ENCODE assay signal across 33 cellular contexts in genomic region chr12:6816598-6816997, GRCh38.
"Had no signal": no experiment of that assay in that cellular context is flagged by ENCODE, and none has a peak within 500 bp of the region (broad histone marks: within the 10 kb centered on the region; RNA-seq: fewer than 3 reads in every experiment).

No MANE protein-coding gene starts in this region.

- H3K27ac Mint-ChIP-seq: activated CD8-positive, alpha-beta T cell treated with anti-CD3 and anti-CD28 coated beads for 36 hours; activated naive CD8-positive, alpha-beta T cell treated with anti-CD3 and anti-CD28 coated beads for 36 hours; natural killer cell treated with Interleukin-12 subunit alpha and Interleukin-12 subunit beta and Interleukin-15 and Interleukin-18, amount 100 ng/mL, for 72 hours; stimulated activated naive CD8-positive, alpha-beta T cell treated with anti-CD3 and anti-CD28 coated beads, Interleukin-15, Interleukin-2, amounts not matched to agents 100 ng/mL and 50 ng/mL, for 24 hours had no signal

- H3K27ac ChIP-seq: adrenal gland, body of pancreas, cardiac muscle cell, colonic mucosa, dorsolateral prefrontal cortex, left lung, lower lobe of right lung, pancreas, prostate gland, skin epidermis, thoracic aorta, uterus, VCaP had no signal

- H3K4me3 ChIP-seq: adrenal gland, body of pancreas, cardiac muscle cell, colonic mucosa, dorsolateral prefrontal cortex, left lung, lower lobe of right lung, pancreas, prostate gland, skin epidermis, thoracic aorta, uterus had no signal

- H3K36me3 ChIP-seq: adrenal gland, cardiac muscle cell, colonic mucosa, pancreas, prostate gland, thoracic aorta, uterus had no signal

- H3K4me3 Mint-ChIP-seq: activated CD8-positive, alpha-beta T cell treated with anti-CD3 and anti-CD28 coated beads for 36 hours; activated naive CD8-positive, alpha-beta T cell treated with anti-CD3 and anti-CD28 coated beads for 36 hours; activated T-cell treated with anti-CD3 and anti-CD28 coated beads, Interleukin-2, amount 50 U/mL, for 4 hours; natural killer cell treated with Interleukin-12 subunit alpha and Interleukin-12 subunit beta and Interleukin-15 and Interleukin-18, amount 100 ng/mL, for 72 hours; stimulated activated naive CD8-positive, alpha-beta T cell treated with anti-CD3 and anti-CD28 coated beads, Interleukin-15, Interleukin-2, amounts not matched to agents 100 ng/mL and 50 ng/mL, for 24 hours had no signal

- H3K9me3 ChIP-seq: adrenal gland, body of pancreas, colonic mucosa, left lung, lower lobe of right lung, pancreas, prostate gland, thoracic aorta, uterus had no signal

- H3K4me1 ChIP-seq: colonic mucosa, lower lobe of right lung, pancreas, prostate gland, uterus had no signal

- H3K9me3 Mint-ChIP-seq: activated CD8-positive, alpha-beta T cell treated with anti-CD3 and anti-CD28 coated beads for 36 hours; activated naive CD8-positive, alpha-beta T cell treated with anti-CD3 and anti-CD28 coated beads for 36 hours; activated T-cell treated with anti-CD3 and anti-CD28 coated beads, Interleukin-2, amount 50 U/mL, for 4 hours; natural killer cell treated with Interleukin-12 subunit alpha and Interleukin-12 subunit beta and Interleukin-15 and Interleukin-18, amount 100 ng/mL, for 72 hours; stimulated activated naive CD8-positive, alpha-beta T cell treated with anti-CD3 and anti-CD28 coated beads, Interleukin-15, Interleukin-2, amounts not matched to agents 100 ng/mL and 50 ng/mL, for 24 hours had no signal

- DNase-seq: activated CD4-positive, alpha-beta T cell treated with anti-CD3 and anti-CD28 coated beads, Interleukin-2, amount 50 U/mL, for 1 hour; activated CD8-positive, alpha-beta T cell treated with anti-CD3 and anti-CD28 coated beads for 36 hours; activated naive CD4-positive, alpha-beta T cell; activated naive CD8-positive, alpha-beta T cell treated with anti-CD3 and anti-CD28 coated beads for 36 hours; activated T-cell treated with anti-CD3 and anti-CD28 coated beads, Interleukin-2, amount 50 U/mL, for 4 hours; adrenal gland; aorta; body of pancreas; cerebellar nuclear complex; colonic mucosa; dorsolateral prefrontal cortex; effector memory CD4-positive, alpha-beta T cell; left lung; lower lobe of right lung; mesenchymal stem cell; nucleus accumbens; retina; stimulated activated CD4-positive, alpha-beta T cell treated with anti-CD3 and anti-CD28 coated beads, Interleukin-12 subunit alpha, Interleukin-12 subunit beta, amount 100 ng/mL, for 4 hours; stimulated activated CD4-positive, alpha-beta T cell treated with anti-CD3 and anti-CD28 coated beads, Interleukin-4, amount 100 ng/mL, for 1 hour; T-helper 9 cell; trophoblast cell; uterus had no signal

- H3K27me3 ChIP-seq: body of pancreas, cardiac muscle cell, dorsolateral prefrontal cortex, pancreas, uterus had no signal

- H3K36me3 Mint-ChIP-seq: activated naive CD8-positive, alpha-beta T cell treated with anti-CD3 and anti-CD28 coated beads for 36 hours; natural killer cell treated with Interleukin-12 subunit alpha and Interleukin-12 subunit beta and Interleukin-15 and Interleukin-18, amount 100 ng/mL, for 72 hours had no signal

- FAIRE-seq: frontal cortex, islet of Langerhans, pancreas, TTC549 had no signal
